In genomic region chr4:73259552-73260140, GRCh38 we compare ENCODE assay signal across 8 cellular contexts. TPM values are rescaled to one million over a fixed set of nuclear protein-coding genes. Genes with fewer than 3 reads are reported as not detected.
DNase-seq lines count a peak whose midpoint lies in the region; ATAC-seq and TF ChIP-seq lines count a peak whose summit lies in the region.

No MANE protein-coding gene starts in this region.

- POLR2A ChIA-PET in HEK293T (lab: Yijun Ruan, JAX) = interaction anchor here (0.5 to 2.6 kb wide), 14 partner anchors 9 to 881 kb away, joined by 3 to 11 read pairs (median 3); partner anchors contain the start of gene COX18

- peak overlapping the region; percentile 68 to 96 (median 82) for H3K4me3 ChIP-seq in heart right ventricle
- H3K4me3 ChIP-seq in mucosa of stomach (ENCODE audit: low read length) = peak overlapping the region; percentile 69

- H3K27me3 ChIP-seq in heart right ventricle (no peaks in the 10 kb centered on the region), mucosa of stomach (ENCODE audit: control insufficient read depth, insufficient read depth, low read length) (no peaks in the 10 kb centered on the region)

- 0 to 1% methylated on average over 9 of the region's 9 CpGs for WGBS in heart right ventricle, 2 donors

- no peak for TF ChIP-seq CTCF in heart right ventricle (IDR thresholded peaks at IDR 0.05)

- ATAC-seq in heart right ventricle (peak in 4 of 8 donors; percentile 1 to 12 (median 10)), left ventricle myocardium superior (no peak), HG02798 (IDR thresholded peaks at IDR 0.05; ENCODE audit: poor library complexity, unreplicated experiment) (peak; percentile 3), GM19463 (IDR thresholded peaks at IDR 0.05; ENCODE audit: unreplicated experiment) (no peak)

- H3K36me3 ChIP-seq in heart right ventricle (peaks cover 0 to 4% (median 0%) of the 10 kb centered on the region in 9 donors), mucosa of stomach (ENCODE audit: control insufficient read depth, insufficient read depth, low read length) (no peaks in the 10 kb centered on the region)

- CTCF ChIA-PET in HEK293T (lab: Yijun Ruan, JAX) = no interaction called here

- H3K9ac ChIP-seq in mucosa of stomach (ENCODE audit: low read length) = peak overlapping the region; percentile 85

- intact Hi-C loops in heart right ventricle (cut with DNase I) (loop anchor here in 9 of 10 donors (1.0 to 10.0 kb wide), 15 partner anchors 37 to 695 kb away; partner anchors contain the start of genes COX18 (in 6 of the 9) and ADAMTS3 (in 1 of the 9)), left ventricle myocardium superior (cut with micrococcal nuclease) (loop anchor here (5.0 to 10.0 kb wide), 2 partner anchors 135 to 192 kb away; partner anchors contain the start of gene COX18)

- DNase-seq in heart right ventricle (peak in 1 of 2 donors; percentile 29), left ventricle myocardium superior (no peak), RKO (ENCODE audit: low spot score) (peak; percentile 59), HEK293T (ENCODE audit: extremely low spot score) (no peak)

- H3K27ac ChIP-seq in heart right ventricle (peak overlapping the region; percentile 93 to 100 (median 98)), cingulate gyrus (ENCODE audit: low read depth, low read length) (peak overlapping the region; percentile 90)

- H3K9me3 ChIP-seq in heart right ventricle (no peaks in the 10 kb centered on the region), mucosa of stomach (ENCODE audit: control insufficient read depth, low read length) (no peaks in the 10 kb centered on the region)

- peaks cover 0 to 58% (median 43%) of the 10 kb centered on the region in 9 donors for H3K4me1 ChIP-seq in heart right ventricle
- peaks cover 13% of the 10 kb centered on the region for H3K4me1 ChIP-seq in mucosa of stomach (ENCODE audit: control insufficient read depth, insufficient read depth, low read length)

TF ChIP-seq in HEK293T, 16 proteins besides CTCF, POLR2A, EP300 and RAD21:
- TF ChIP-seq LEF1 (IDR thresholded peaks at IDR 0.05; ENCODE audit: borderline replicate concordance) (no peak), SP1 (IDR thresholded peaks at IDR 0.05) (no peak), PKNOX1 (IDR thresholded peaks at IDR 0.05) (no peak)

RNA-seq across cellular contexts. Expression of gene ANKRD17, which starts 1.0 kb away (rescaled TPM):
- total RNA-seq in heart right ventricle = 10 to 100 TPM; 47.4 to 71.7 (median 63.7) TPM
- 10 to 100 TPM; 13.5 to 27.3 TPM for polyA plus RNA-seq in heart right ventricle
- total RNA-seq in left ventricle myocardium superior = 53.3 TPM
